36 cellular contexts compared by ENCODE assay signal in genomic region chr1:225329041-225329440, GRCh38.
A peak's percentile ranks its signal among the peaks of the same experiment; 100 is the strongest.
DNase-seq lines count a peak whose midpoint lies in the region; ATAC-seq, FAIRE-seq and TF ChIP-seq lines count a peak whose summit lies in the region.
"Had no signal": no experiment of that assay in that cellular context is flagged by ENCODE, and none has a peak within 500 bp of the region (broad histone marks: within the 10 kb centered on the region; RNA-seq: fewer than 3 reads in every experiment).

No MANE protein-coding gene starts in this region.

- no peak for TF ChIP-seq CTCF in cardiac fibroblast (IDR thresholded peaks at IDR 0.05; ENCODE audit: low read depth, low read length)

- H3K9me3 Mint-ChIP-seq in stimulated activated memory B cell treated with anti-CD40 and anti-IgM and Interleukin-4, amounts not matched to agents 10 μg/mL and 1 μg/mL and 100 μg/mL, for 72 hours, result no peaks in the 10 kb centered on the region
- H3K9me3 Mint-ChIP-seq: activated CD4-positive, alpha-beta T cell treated with anti-CD3 and anti-CD28 coated beads, Interleukin-2, amount 10 ng/mL, durations not matched to agents 24 days and 14 days; activated naive CD4-positive, alpha-beta T cell treated with anti-CD3 and anti-CD28 coated beads, Interleukin-2, amount 50 U/mL, for 24 hours; CD4-positive, alpha-beta T cell; HFFc6; natural killer cell treated with Interleukin-12 subunit alpha and Interleukin-12 subunit beta and Interleukin-15 and Interleukin-18, amount 100 ng/mL, for 72 hours; T-cell; WTC11 had no signal

- peaks cover 12% of the 10 kb centered on the region for H3K27me3 Mint-ChIP-seq in stimulated activated memory B cell treated with anti-CD40 and anti-IgM and Interleukin-4, amounts not matched to agents 10 μg/mL and 1 μg/mL and 100 μg/mL, for 72 hours

- H3K4me3 Mint-ChIP-seq in stimulated activated memory B cell treated with anti-CD40 and anti-IgM and Interleukin-4, amounts not matched to agents 10 μg/mL and 1 μg/mL and 100 μg/mL, for 72 hours, result no peak overlapping the region
- H3K4me3 Mint-ChIP-seq: activated CD4-positive, alpha-beta T cell treated with anti-CD3 and anti-CD28 coated beads, Interleukin-2, amount 10 ng/mL, durations not matched to agents 24 days and 14 days; activated naive CD4-positive, alpha-beta T cell treated with anti-CD3 and anti-CD28 coated beads, Interleukin-2, amount 50 U/mL, for 24 hours; CD4-positive, alpha-beta T cell; HFFc6; natural killer cell treated with Interleukin-12 subunit alpha and Interleukin-12 subunit beta and Interleukin-15 and Interleukin-18, amount 100 ng/mL, for 72 hours; T-cell; WTC11 had no signal

- H3K4me3 ChIP-seq in cardiac fibroblast (replicated peaks in 1 of 2; ENCODE audit: low read depth in 2 of 2, low read length in 2 of 2), result no peak overlapping the region
- H3K4me3 ChIP-seq: cardiac muscle cell, colonic mucosa, GM23248, heart right ventricle, MG63, mucosa of descending colon, thyroid gland had no signal

- H3K36me3 Mint-ChIP-seq in stimulated activated memory B cell treated with anti-CD40 and anti-IgM and Interleukin-4, amounts not matched to agents 10 μg/mL and 1 μg/mL and 100 μg/mL, for 72 hours, result no peaks in the 10 kb centered on the region
- H3K36me3 Mint-ChIP-seq: activated naive CD4-positive, alpha-beta T cell treated with anti-CD3 and anti-CD28 coated beads, Interleukin-2, amount 50 U/mL, for 24 hours; natural killer cell treated with Interleukin-12 subunit alpha and Interleukin-12 subunit beta and Interleukin-15 and Interleukin-18, amount 100 ng/mL, for 72 hours; T-cell; WTC11 had no signal

- no peak for FAIRE-seq in urothelium cell line (lab: Jason Lieb, UNC)
- FAIRE-seq: D721Med had no signal

- intact Hi-C loops in posterior cingulate gyrus (cut with DNase I), result no loop called here

- DNase-seq in Daoy (ENCODE audit: low read depth) (peak; percentile 22), NCI-H82 (lab: John Stamatoyannopoulos, UW) (peak; percentile 38), cardiac fibroblast (ENCODE audit: low read depth in 2 of 2) (peak; percentile 15 to 22), iris pigment epithelial cell (ENCODE audit: low read depth) (peak; percentile 4), urothelium cell line (ENCODE audit: low spot score) (no peak), posterior cingulate gyrus (no peak)
- no peak for DNase-seq in stimulated activated CD4-positive, alpha-beta T cell treated with anti-CD3 and anti-CD28 coated beads, Interleukin-2, amount 100 ng/mL, for 24 hours
- DNase-seq: activated CD4-positive, alpha-beta T cell treated with anti-CD3 and anti-CD28 coated beads, Interleukin-2, amount 10 ng/mL, durations not matched to agents 24 days and 14 days; activated CD8-positive, alpha-beta memory T cell treated with anti-CD3 and anti-CD28 coated beads for 24 hours; activated T-cell treated with anti-CD3 and anti-CD28 coated beads for 4 hours; CD4-positive, alpha-beta T cell; colonic mucosa; effector CD4-positive, alpha-beta T cell; erythroblast; foreskin fibroblast; GM23248; heart right ventricle; HFFc6; left cardiac atrium; MG63; mucosa of descending colon; NCI-H1105 treated with DMSO at 0.1 percent for 48 hours; NCI-H2029 treated with DMSO at 0.1 percent for 48 hours; NCI-H345; NCI-H748 treated with DMSO at 0.1 percent for 48 hours; retina; RPMI8226; stimulated activated CD4-positive, alpha-beta T cell treated with anti-CD3 and anti-CD28 coated beads, Interleukin-1b, Interleukin-23, amount 100 ng/mL, for 48 hours; T-cell; thyroid gland had no signal

- no peak overlapping the region for H3K27ac Mint-ChIP-seq in stimulated activated memory B cell treated with anti-CD40 and anti-IgM and Interleukin-4, amounts not matched to agents 10 μg/mL and 1 μg/mL and 100 μg/mL, for 72 hours
- H3K27ac Mint-ChIP-seq: activated CD4-positive, alpha-beta T cell treated with anti-CD3 and anti-CD28 coated beads, Interleukin-2, amount 10 ng/mL, durations not matched to agents 24 days and 14 days; activated naive CD4-positive, alpha-beta T cell treated with anti-CD3 and anti-CD28 coated beads, Interleukin-2, amount 50 U/mL, for 24 hours; CD4-positive, alpha-beta T cell; HFFc6; natural killer cell treated with Interleukin-12 subunit alpha and Interleukin-12 subunit beta and Interleukin-15 and Interleukin-18, amount 100 ng/mL, for 72 hours; T-cell; WTC11 had no signal

- no peak for ATAC-seq in stimulated activated memory B cell treated with anti-CD40 and anti-IgM and Interleukin-4, amounts not matched to agents 10 μg/mL and 1 μg/mL and 100 μg/mL, for 72 hours
- ATAC-seq: heart right ventricle; left cardiac atrium; mucosa of descending colon; natural killer cell treated with Interleukin-12 subunit alpha and Interleukin-12 subunit beta and Interleukin-15 and Interleukin-18, amount 100 ng/mL, for 72 hours; T-cell; WTC11 had no signal

- H3K4me1 Mint-ChIP-seq in stimulated activated memory B cell treated with anti-CD40 and anti-IgM and Interleukin-4, amounts not matched to agents 10 μg/mL and 1 μg/mL and 100 μg/mL, for 72 hours, result no peaks in the 10 kb centered on the region
- H3K4me1 Mint-ChIP-seq: activated CD4-positive, alpha-beta T cell treated with anti-CD3 and anti-CD28 coated beads, Interleukin-2, amount 10 ng/mL, durations not matched to agents 24 days and 14 days; activated naive CD4-positive, alpha-beta T cell treated with anti-CD3 and anti-CD28 coated beads, Interleukin-2, amount 50 U/mL, for 24 hours; T-cell; WTC11 had no signal

Comparison
In these comparisons a context has a peak if more than half of its experiments do, and no peak if none do; other contexts are left out.
1. DNase-seq: peak in Daoy (single experiment), NCI-H82 (single experiment), cardiac fibroblast (2 of 2) and iris pigment epithelial cell (single experiment); none in urothelium cell line (single experiment), posterior cingulate gyrus (0 of 10) and stimulated activated CD4-positive, alpha-beta T cell treated with anti-CD3 and anti-CD28 coated beads, Interleukin-2, amount 100 ng/mL, for 24 hours (0 of 2).